ENCODE assay signal across 2 cellular contexts in genomic region chr19:17869114-17869608, GRCh38.
TF ChIP-seq lines count a peak whose summit lies in the region.

No MANE protein-coding gene starts in this region.

TF ChIP-seq in SK-N-SH, 30 proteins besides CTCF, POLR2A, EP300 and RAD21:
- TF ChIP-seq EZH2phosphoT487 (IDR thresholded peaks at IDR 0.05; ENCODE audit: borderline replicate concordance, low read depth) = no peak
- no peak for TF ChIP-seq POLR2AphosphoS5 (IDR thresholded peaks at IDR 0.05; ENCODE audit: low read depth, low read length)
- TF ChIP-seq ZBTB33 (IDR thresholded peaks at IDR 0.05; ENCODE audit: borderline replicate concordance, low read depth) = no peak
- no peak for TF ChIP-seq USF2 (IDR thresholded peaks at IDR 0.05; ENCODE audit: borderline replicate concordance, low read depth, low read length)
- TF ChIP-seq TCF12 (IDR thresholded peaks at IDR 0.05) = no peak
- no peak for TF ChIP-seq ELF1 (IDR thresholded peaks at IDR 0.05)
- no peak for TF ChIP-seq CHD2 (IDR thresholded peaks at IDR 0.05; ENCODE audit: low read length, partially characterized antibody)
- TF ChIP-seq JUND (IDR thresholded peaks at IDR 0.05) = no peak
- no peak for TF ChIP-seq IRF3 (IDR thresholded peaks at IDR 0.05; ENCODE audit: low read depth, low read length)

TF ChIP-seq in SK-N-SH treated with all-trans-retinoic acid at 6 μM for 48 hours, 23 proteins besides CTCF, POLR2A, EP300 and RAD21:
- no peak for TF ChIP-seq ESRRG (CRISPR knock-in tag; IDR thresholded peaks at IDR 0.05)
- TF ChIP-seq BACH2 (CRISPR knock-in tag; IDR thresholded peaks at IDR 0.05; ENCODE audit: borderline replicate concordance) = no peak
- no peak for TF ChIP-seq CSRNP3 (CRISPR knock-in tag; IDR thresholded peaks at IDR 0.05)
- no peak for TF ChIP-seq POU6F1 (CRISPR knock-in tag; IDR thresholded peaks at IDR 0.05; ENCODE audit: borderline replicate concordance, low read depth)
- no peak for TF ChIP-seq ZC3H10 (CRISPR knock-in tag; IDR thresholded peaks at IDR 0.05)
- TF ChIP-seq OSR1 (CRISPR knock-in tag; IDR thresholded peaks at IDR 0.05) = no peak
- no peak for TF ChIP-seq TCF4 (CRISPR knock-in tag; IDR thresholded peaks at IDR 0.05; ENCODE audit: borderline replicate concordance)
- no peak for TF ChIP-seq CREB5 (CRISPR knock-in tag; IDR thresholded peaks at IDR 0.05; ENCODE audit: low read depth)
- TF ChIP-seq ARNTL (CRISPR knock-in tag; IDR thresholded peaks at IDR 0.05; ENCODE audit: borderline replicate concordance, low read depth) = no peak
